10 cellular contexts compared by ENCODE assay signal in the genomic region with DNA sequence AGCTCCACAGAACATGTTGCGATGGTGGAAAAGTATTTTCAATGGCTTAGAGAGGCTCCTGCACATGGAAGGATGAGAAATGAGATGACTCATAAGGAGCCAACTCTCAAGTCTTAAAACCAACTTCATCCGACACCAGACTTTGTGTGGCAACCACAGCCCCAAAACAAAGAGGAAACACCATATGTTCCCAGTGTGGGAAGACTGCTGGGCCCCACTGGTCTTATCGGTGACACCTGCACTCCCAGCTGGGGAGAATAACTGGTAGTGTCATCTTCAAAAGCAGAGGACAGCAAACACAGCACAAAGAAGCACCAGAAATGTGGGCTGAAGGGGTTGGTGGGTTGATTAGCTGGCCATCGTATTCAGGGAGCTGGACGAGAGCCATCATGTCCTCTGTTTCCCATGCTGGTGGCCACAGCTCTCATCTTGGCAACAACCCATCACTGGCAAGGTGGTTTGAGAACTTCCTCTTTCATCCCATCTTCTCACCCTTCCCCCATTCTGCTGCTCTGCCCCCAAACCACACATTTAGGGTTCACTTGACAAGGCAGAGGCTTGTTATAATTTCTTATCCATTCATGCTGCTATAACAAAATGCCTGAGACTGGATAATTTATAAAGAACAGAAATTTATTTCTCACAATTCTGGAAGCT.
DNase-seq lines count a peak whose midpoint lies in the region; ATAC-seq and TF ChIP-seq lines count a peak whose summit lies in the region.
"Had no signal": no experiment of that assay in that cellular context is flagged by ENCODE, and none has a peak within 500 bp of the region (broad histone marks: within the 10 kb centered on the region; RNA-seq: fewer than 3 reads in every experiment).

No MANE protein-coding gene starts in this region.

- H2AFZ ChIP-seq in DND-41 (ENCODE audit: low read depth, low read length), result no peak overlapping the region

- peak overlapping the region in 1 of 2 experiments; percentile 30; a peak in 1 of 4 replicates for H3K4me3 ChIP-seq in DND-41 (ENCODE audit: low read depth in 1 of 2, low read length in 2 of 2)
- H3K4me3 ChIP-seq: pancreas had no signal

- H3K27me3 ChIP-seq in DND-41 (ENCODE audit: insufficient read depth, low read length, poor library complexity), result no peaks in the 10 kb centered on the region
- H3K27me3 ChIP-seq: pancreas had no signal

- peaks cover 27% of the 10 kb centered on the region for H3K79me2 ChIP-seq in DND-41 (ENCODE audit: insufficient read depth, low read length)

- peak; percentile 82 for ATAC-seq in DND-41 (ENCODE audit: insufficient read depth, low read depth)
- ATAC-seq in GM19452 (IDR thresholded peaks at IDR 0.05; ENCODE audit: unreplicated experiment), result peak; percentile 76
- peak; percentile 58 for ATAC-seq in HG03095 (IDR thresholded peaks at IDR 0.05; ENCODE audit: unreplicated experiment)
- ATAC-seq: pancreas had no signal

- peak overlapping the region; percentile 57 for H3K4me2 ChIP-seq in DND-41 (ENCODE audit: insufficient read depth, low read length)

- H3K4me1 ChIP-seq in DND-41 (ENCODE audit: insufficient read depth, low read length), result peaks cover 96% of the 10 kb centered on the region
- H3K4me1 ChIP-seq: pancreas had no signal

- H3K36me3 ChIP-seq in DND-41 (ENCODE audit: insufficient read depth, low read length), result no peaks in the 10 kb centered on the region
- H3K36me3 ChIP-seq: pancreas had no signal

- H3K9ac ChIP-seq in DND-41 (ENCODE audit: low read depth, low read length), result peak overlapping the region; percentile 52

- no peaks in the 10 kb centered on the region for H3K9me3 ChIP-seq in DND-41 (ENCODE audit: insufficient read depth, low read length, severe bottlenecking)
- H3K9me3 ChIP-seq: pancreas had no signal

- H3K27ac ChIP-seq in DND-41 (ENCODE audit: low read length), result peak overlapping the region; percentile 92
- H3K27ac ChIP-seq: pancreas had no signal

- H4K20me1 ChIP-seq in DND-41 (ENCODE audit: insufficient read depth, low read length), result no peaks in the 10 kb centered on the region

- DNase-seq in DND-41 (peak; percentile 98), OCI-M1 (lab: John Stamatoyannopoulos, UW) (peak; percentile 81), NCI-H748 (lab: John Stamatoyannopoulos, UW; ENCODE audit: unreplicated experiment) (no peak), HuH-7 (ENCODE audit: low spot score) (no peak), NCI-H2107 (lab: John Stamatoyannopoulos, UW) (no peak), NCI-H2081 (lab: John Stamatoyannopoulos, UW) (no peak)
- DNase-seq: CD4-positive, CD25-positive, alpha-beta regulatory T cell; pancreas had no signal

- TF ChIP-seq CTCF in DND-41 (IDR thresholded peaks at IDR 0.05; ENCODE audit: borderline replicate concordance, extremely low read depth, low read length, poor library complexity, severe bottlenecking), result no peak

Comparison
In these comparisons a context has a peak if more than half of its experiments do, and no peak if none do; other contexts are left out.
1. DNase-seq: peak in DND-41 (single experiment) and OCI-M1 (single experiment); none in NCI-H748 (single experiment), HuH-7 (single experiment), NCI-H2107 (single experiment) and NCI-H2081 (0 of 2).
2. Peak in every context shown above with its lines, with median percentiles within 50 percentile points of each other: ATAC-seq.